30 cellular contexts compared by ENCODE assay signal in genomic region chr6:149439626-149440025, GRCh38. TPM values are rescaled to one million over a fixed set of nuclear protein-coding genes. Genes with fewer than 3 reads are reported as not detected.
"Had no signal": no experiment of that assay in that cellular context is flagged by ENCODE, and none has a peak within 500 bp of the region (broad histone marks: within the 10 kb centered on the region; RNA-seq: fewer than 3 reads in every experiment).

No MANE protein-coding gene starts in this region.

- H3K4me3 Mint-ChIP-seq: activated CD4-positive, alpha-beta T cell treated with anti-CD3 and anti-CD28 coated beads for 36 hours; activated CD4-positive, alpha-beta T cell treated with anti-CD3 and anti-CD28 coated beads, Interleukin-2, amount 10 ng/mL, durations not matched to agents 7 days and 5 days; activated naive CD4-positive, alpha-beta T cell treated with anti-CD3 and anti-CD28 coated beads, Interleukin-2, amount 50 U/mL, for 24 hours; activated naive CD8-positive, alpha-beta T cell treated with anti-CD3 and anti-CD28 coated beads, Interleukin-2, amount 10 ng/mL, durations not matched to agents 7 days and 5 days; activated T-cell treated with anti-CD3 and anti-CD28 coated beads, Interleukin-2, amount 50 U/mL, for 4 hours; central memory CD8-positive, alpha-beta T cell had no signal

- H3K9me3 Mint-ChIP-seq: activated CD4-positive, alpha-beta T cell treated with anti-CD3 and anti-CD28 coated beads, Interleukin-2, amount 10 ng/mL, durations not matched to agents 7 days and 5 days; activated naive CD4-positive, alpha-beta T cell treated with anti-CD3 and anti-CD28 coated beads, Interleukin-2, amount 50 U/mL, for 24 hours; activated naive CD8-positive, alpha-beta T cell treated with anti-CD3 and anti-CD28 coated beads, Interleukin-2, amount 10 ng/mL, durations not matched to agents 7 days and 5 days; activated T-cell treated with anti-CD3 and anti-CD28 coated beads, Interleukin-2, amount 50 U/mL, for 4 hours; central memory CD8-positive, alpha-beta T cell had no signal

- H3K27ac Mint-ChIP-seq: activated CD4-positive, alpha-beta T cell treated with anti-CD3 and anti-CD28 coated beads for 36 hours; activated CD4-positive, alpha-beta T cell treated with anti-CD3 and anti-CD28 coated beads, Interleukin-2, amount 10 ng/mL, durations not matched to agents 7 days and 5 days; activated naive CD4-positive, alpha-beta T cell treated with anti-CD3 and anti-CD28 coated beads, Interleukin-2, amount 50 U/mL, for 24 hours; activated naive CD8-positive, alpha-beta T cell treated with anti-CD3 and anti-CD28 coated beads, Interleukin-2, amount 10 ng/mL, durations not matched to agents 7 days and 5 days had no signal

- ATAC-seq: Right ventricle myocardium inferior had no signal

- H3K27me3 Mint-ChIP-seq: activated CD4-positive, alpha-beta T cell treated with anti-CD3 and anti-CD28 coated beads for 36 hours; activated CD4-positive, alpha-beta T cell treated with anti-CD3 and anti-CD28 coated beads, Interleukin-2, amount 10 ng/mL, durations not matched to agents 7 days and 5 days; activated naive CD4-positive, alpha-beta T cell treated with anti-CD3 and anti-CD28 coated beads, Interleukin-2, amount 50 U/mL, for 24 hours; central memory CD8-positive, alpha-beta T cell had no signal

- DNase-seq: activated CD4-positive, alpha-beta T cell treated with anti-CD3 and anti-CD28 coated beads for 36 hours; activated CD4-positive, alpha-beta T cell treated with anti-CD3 and anti-CD28 coated beads, Interleukin-2, amount 10 ng/mL, durations not matched to agents 7 days and 5 days; activated CD4-positive, alpha-beta T cell treated with anti-CD3 and anti-CD28 coated beads, Interleukin-2, amount 50 U/mL, for 48 hours; activated CD8-positive, alpha-beta memory T cell treated with anti-CD3 and anti-CD28 coated beads, Interleukin-2, amount 50 U/mL, for 4 hours; activated effector memory CD4-positive, alpha-beta T cell treated with anti-CD3 and anti-CD28 coated beads, Interleukin-2, amount 50 U/mL, for 16 hours; activated naive CD4-positive, alpha-beta T cell treated with Interleukin-2 at 50 U/mL for 16 hours; activated naive CD8-positive, alpha-beta T cell treated with anti-CD3 and anti-CD28 coated beads, Interleukin-2, amount 10 ng/mL, durations not matched to agents 7 days and 5 days; activated T-cell treated with anti-CD3 and anti-CD28 coated beads, Interleukin-2, amount 50 U/mL, for 4 hours; amygdala; NCI-H1092 treated with DMSO at 0.1 percent for 48 hours; NCI-H1417; NCI-H146; NCI-H187; NCI-H2029 treated with DMSO at 0.1 percent for 48 hours; NCI-H2107; NCI-H2171; NCI-H510A; NCI-H526; NCI-H748 treated with DMSO at 0.1 percent for 48 hours; NK-92 treated with Interleukin-12 subunit alpha and Interleukin-12 subunit beta, amount 100 ng/mL, for 24 hours; PC-9; SIG-M5; T1000; WERI-Rb-1 had no signal

- H3K36me3 Mint-ChIP-seq: activated naive CD4-positive, alpha-beta T cell treated with anti-CD3 and anti-CD28 coated beads, Interleukin-2, amount 50 U/mL, for 24 hours; activated naive CD8-positive, alpha-beta T cell treated with anti-CD3 and anti-CD28 coated beads, Interleukin-2, amount 10 ng/mL, durations not matched to agents 7 days and 5 days had no signal

RNA-seq across cellular contexts. Expression of gene SUMO4, which starts 39.6 kb away (rescaled TPM):
- total RNA-seq: ascending aorta, Right ventricle myocardium inferior, SK-MEL-5 had no signal

RNA-seq across cellular contexts. Expression of gene ZC3H12D, which starts 45.2 kb away (rescaled TPM):
- total RNA-seq: LHCN-M2, PC-9, SK-MEL-5 had no signal
